Comparison of ENCODE assay signal across 5 cellular contexts in the genomic region with DNA sequence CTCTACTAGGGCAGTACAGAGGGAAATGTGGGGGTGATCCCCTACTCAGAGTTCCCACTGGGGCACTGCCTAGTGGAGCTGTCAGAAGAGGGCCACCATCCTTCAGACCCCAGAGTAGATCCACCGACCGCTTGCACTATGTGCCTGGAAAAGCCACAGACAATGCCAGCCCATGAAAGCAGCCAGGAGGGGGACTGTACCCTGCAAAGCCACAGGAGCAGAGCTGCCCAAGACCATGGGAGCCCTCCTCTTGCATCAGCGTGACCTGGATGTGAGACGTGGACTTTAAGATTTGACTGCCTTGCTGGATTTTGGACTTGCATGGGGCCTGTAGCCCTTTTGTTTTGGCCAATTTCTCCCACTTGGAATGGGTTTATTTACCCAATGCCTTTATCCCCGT. TPM values are rescaled to one million over a fixed set of nuclear protein-coding genes. Genes with fewer than 3 reads are reported as not detected.
"Had no signal": no experiment of that assay in that cellular context is flagged by ENCODE, and none has a peak within 500 bp of the region (broad histone marks: within the 10 kb centered on the region; RNA-seq: fewer than 3 reads in every experiment).

No MANE protein-coding gene starts in this region.

RNA-seq across cellular contexts. Expression of gene TACR1, which starts 27.9 kb away (rescaled TPM):
- total RNA-seq: kidney epithelial cell, lung microvascular endothelial cell, mammary epithelial cell, myocyte had no signal
- polyA plus RNA-seq: keratinocyte, mammary epithelial cell had no signal
